ENCODE assay signal across 8 cellular contexts in genomic region chr1:151007853-151008243, GRCh38. TPM values are rescaled to one million over a fixed set of nuclear protein-coding genes. Genes with fewer than 3 reads are reported as not detected.
A peak's percentile ranks its signal among the peaks of the same experiment; 100 is the strongest.
DNase-seq lines count a peak whose midpoint lies in the region; ATAC-seq, FAIRE-seq and TF ChIP-seq lines count a peak whose summit lies in the region.

No MANE protein-coding gene starts in this region.

- H3K9me3 ChIP-seq in kidney (ENCODE audit: control insufficient read depth in 1 of 2, low read length in 2 of 2), result no peaks in the 10 kb centered on the region
- H3K9me3 ChIP-seq in subcutaneous abdominal adipose tissue (ENCODE audit: control insufficient read depth in 5 of 5, low read length in 5 of 5), result no peaks in the 10 kb centered on the region

- H3K4me3 Mint-ChIP-seq in activated T-helper 1 cell treated with anti-CD3 and anti-CD28 coated beads, Interleukin-12 subunit alpha, Interleukin-12 subunit beta, Interleukin-2, Interleukin-4 antibody, amounts not matched to agents 30 ng/mL and 10 ng/mL and 1 ng/mL, durations not matched to agents 14 hours and 24 hours and 36 hours, result peak overlapping the region; percentile 100

- intact Hi-C loops in activated T-helper 1 cell treated with anti-CD3 and anti-CD28 coated beads, Interleukin-12 subunit alpha, Interleukin-12 subunit beta, Interleukin-2, Interleukin-4 antibody, amounts not matched to agents 30 ng/mL and 10 ng/mL and 1 ng/mL, durations not matched to agents 14 hours and 24 hours and 36 hours (cut with micrococcal nuclease), result loop anchor here (1.0 to 10.0 kb wide), 16 partner anchors 12 to 739 kb away; partner anchors contain the start of genes APH1A, ARNT, CERS2 and ENSA
- intact Hi-C loops in kidney (cut with DNase I), result no loop called here

- H3K27ac ChIP-seq in kidney (ENCODE audit: low read depth in 2 of 2, low read length in 2 of 2) (peak overlapping the region; percentile 85 to 95), subcutaneous abdominal adipose tissue (ENCODE audit: low read depth, low read length) (peak overlapping the region; percentile 95)

- no peak for FAIRE-seq in kidney (lab: Jason Lieb, UNC)

- H3K9me3 Mint-ChIP-seq in activated T-helper 1 cell treated with anti-CD3 and anti-CD28 coated beads, Interleukin-12 subunit alpha, Interleukin-12 subunit beta, Interleukin-2, Interleukin-4 antibody, amounts not matched to agents 30 ng/mL and 10 ng/mL and 1 ng/mL, durations not matched to agents 14 hours and 24 hours and 36 hours, result no peaks in the 10 kb centered on the region

- no peaks in the 10 kb centered on the region for H3K27me3 ChIP-seq in subcutaneous abdominal adipose tissue (ENCODE audit: control insufficient read depth in 5 of 5, insufficient read depth in 4 of 5, low read length in 5 of 5)

- TF ChIP-seq CTCF in kidney (IDR thresholded peaks at IDR 0.05; ENCODE audit: borderline replicate concordance, extremely low read depth, insufficient read depth), result no peak

- H3K4me1 ChIP-seq in kidney (ENCODE audit: control insufficient read depth in 1 of 2, insufficient read depth in 1 of 2, low read depth in 1 of 2, low read length in 2 of 2), result peaks cover 17 to 19% of the 10 kb centered on the region in 2 donors
- peaks cover 7 to 69% (median 65%) of the 10 kb centered on the region in 5 donors for H3K4me1 ChIP-seq in subcutaneous abdominal adipose tissue (ENCODE audit: control insufficient read depth in 5 of 5, insufficient read depth in 5 of 5, low read length in 5 of 5)

- H3K36me3 ChIP-seq in kidney (ENCODE audit: control insufficient read depth in 1 of 2, insufficient read depth in 2 of 2, low read length in 2 of 2), result no peaks in the 10 kb centered on the region
- peaks cover 0 to 2% (median 0%) of the 10 kb centered on the region in 5 donors for H3K36me3 ChIP-seq in subcutaneous abdominal adipose tissue (ENCODE audit: control insufficient read depth in 5 of 5, insufficient read depth in 5 of 5, low read length in 5 of 5)

- peak overlapping the region; percentile 4 to 95 for H3K9ac ChIP-seq in kidney (ENCODE audit: low read length in 2 of 2)
- peak overlapping the region; percentile 30 to 86 (median 66) for H3K9ac ChIP-seq in subcutaneous abdominal adipose tissue (ENCODE audit: low read length in 5 of 5)

- H3K36me3 Mint-ChIP-seq in activated T-helper 1 cell treated with anti-CD3 and anti-CD28 coated beads, Interleukin-12 subunit alpha, Interleukin-12 subunit beta, Interleukin-2, Interleukin-4 antibody, amounts not matched to agents 30 ng/mL and 10 ng/mL and 1 ng/mL, durations not matched to agents 14 hours and 24 hours and 36 hours (ENCODE audit: low read depth), result peaks cover 8% of the 10 kb centered on the region

- H3K27me3 Mint-ChIP-seq in activated T-helper 1 cell treated with anti-CD3 and anti-CD28 coated beads, Interleukin-12 subunit alpha, Interleukin-12 subunit beta, Interleukin-2, Interleukin-4 antibody, amounts not matched to agents 30 ng/mL and 10 ng/mL and 1 ng/mL, durations not matched to agents 14 hours and 24 hours and 36 hours (ENCODE audit: insufficient read depth), result no peaks in the 10 kb centered on the region

- ATAC-seq in GM21528 (IDR thresholded peaks at IDR 0.05; ENCODE audit: low FRiP score, unreplicated experiment) (no peak), GM21723 (IDR thresholded peaks at IDR 0.05; ENCODE audit: unreplicated experiment) (no peak)

- DNase-seq in NCI-H748 (lab: John Stamatoyannopoulos, UW; ENCODE audit: unreplicated experiment), result peak; percentile 27
- DNase-seq in NCI-H748 treated with DMSO at 0.1 percent for 48 hours (lab: John Stamatoyannopoulos, UW), result no peak
- DNase-seq in activated T-helper 1 cell treated with anti-CD3 and anti-CD28 coated beads, Interleukin-12 subunit alpha, Interleukin-12 subunit beta, Interleukin-2, Interleukin-4 antibody, amounts not matched to agents 30 ng/mL and 10 ng/mL and 1 ng/mL, durations not matched to agents 14 hours and 24 hours and 36 hours (ENCODE audit: low spot score), result no peak
- no peak for DNase-seq in kidney
- DNase-seq in superior temporal gyrus (ENCODE audit: extremely low spot score), result no peak

- peak overlapping the region; percentile 96 for H3K27ac Mint-ChIP-seq in activated T-helper 1 cell treated with anti-CD3 and anti-CD28 coated beads, Interleukin-12 subunit alpha, Interleukin-12 subunit beta, Interleukin-2, Interleukin-4 antibody, amounts not matched to agents 30 ng/mL and 10 ng/mL and 1 ng/mL, durations not matched to agents 14 hours and 24 hours and 36 hours

- H3K4me1 Mint-ChIP-seq in activated T-helper 1 cell treated with anti-CD3 and anti-CD28 coated beads, Interleukin-12 subunit alpha, Interleukin-12 subunit beta, Interleukin-2, Interleukin-4 antibody, amounts not matched to agents 30 ng/mL and 10 ng/mL and 1 ng/mL, durations not matched to agents 14 hours and 24 hours and 36 hours (ENCODE audit: low read depth), result peaks cover 80% of the 10 kb centered on the region

- H3K4me3 ChIP-seq in kidney (ENCODE audit: low read length in 2 of 2), result peak overlapping the region; percentile 48 to 95
- peak overlapping the region; percentile 59 to 99 (median 97) for H3K4me3 ChIP-seq in subcutaneous abdominal adipose tissue (ENCODE audit: low read depth in 1 of 5, low read length in 5 of 5)

RNA-seq across cellular contexts. Expression of gene PRUNE1, which starts 0.4 kb away (rescaled TPM):
- 15.0 and 15.4 TPM in 2 replicates for total RNA-seq in activated T-helper 1 cell treated with anti-CD3 and anti-CD28 coated beads, Interleukin-12 subunit alpha, Interleukin-12 subunit beta, Interleukin-2, Interleukin-4 antibody, amounts not matched to agents 30 ng/mL and 10 ng/mL and 1 ng/mL, durations not matched to agents 14 hours and 24 hours and 36 hours
- total RNA-seq in kidney, result 24.0 TPM
- 25.6 TPM for polyA plus RNA-seq in kidney (ENCODE audit: insufficient read depth, low read depth, low replicate concordance)

RNA-seq across cellular contexts. Expression of gene MINDY1, which starts 1.1 kb away (rescaled TPM):
- total RNA-seq in activated T-helper 1 cell treated with anti-CD3 and anti-CD28 coated beads, Interleukin-12 subunit alpha, Interleukin-12 subunit beta, Interleukin-2, Interleukin-4 antibody, amounts not matched to agents 30 ng/mL and 10 ng/mL and 1 ng/mL, durations not matched to agents 14 hours and 24 hours and 36 hours, result 12.0 and 13.4 TPM in 2 replicates
- 33.5 TPM for total RNA-seq in kidney
- polyA plus RNA-seq in kidney (ENCODE audit: insufficient read depth, low read depth, low replicate concordance), result 35.1 TPM

RNA-seq across cellular contexts. Expression of gene ANXA9, which starts 25.8 kb away (rescaled TPM):
- not detected in 2 replicates for total RNA-seq in activated T-helper 1 cell treated with anti-CD3 and anti-CD28 coated beads, Interleukin-12 subunit alpha, Interleukin-12 subunit beta, Interleukin-2, Interleukin-4 antibody, amounts not matched to agents 30 ng/mL and 10 ng/mL and 1 ng/mL, durations not matched to agents 14 hours and 24 hours and 36 hours
- total RNA-seq in kidney, result 3.3 TPM
- polyA plus RNA-seq in kidney (ENCODE audit: insufficient read depth, low read depth, low replicate concordance), result 38.5 TPM

RNA-seq across cellular contexts. Expression of gene BNIPL, which starts 28.5 kb away (rescaled TPM):
- 0.70 and 0.73 TPM in 2 replicates for total RNA-seq in activated T-helper 1 cell treated with anti-CD3 and anti-CD28 coated beads, Interleukin-12 subunit alpha, Interleukin-12 subunit beta, Interleukin-2, Interleukin-4 antibody, amounts not matched to agents 30 ng/mL and 10 ng/mL and 1 ng/mL, durations not matched to agents 14 hours and 24 hours and 36 hours
- total RNA-seq in kidney, result 0.54 TPM
- 3.1 TPM for polyA plus RNA-seq in kidney (ENCODE audit: insufficient read depth, low read depth, low replicate concordance)

RNA-seq across cellular contexts. Expression of gene CERS2, which starts 33.2 kb away (rescaled TPM):
- 188 and 191 TPM in 2 replicates for total RNA-seq in activated T-helper 1 cell treated with anti-CD3 and anti-CD28 coated beads, Interleukin-12 subunit alpha, Interleukin-12 subunit beta, Interleukin-2, Interleukin-4 antibody, amounts not matched to agents 30 ng/mL and 10 ng/mL and 1 ng/mL, durations not matched to agents 14 hours and 24 hours and 36 hours
- 268 TPM for total RNA-seq in kidney
- 258 TPM for polyA plus RNA-seq in kidney (ENCODE audit: insufficient read depth, low read depth, low replicate concordance)
